Comparison of ENCODE assay signal across 9 cellular contexts in the genomic region with DNA sequence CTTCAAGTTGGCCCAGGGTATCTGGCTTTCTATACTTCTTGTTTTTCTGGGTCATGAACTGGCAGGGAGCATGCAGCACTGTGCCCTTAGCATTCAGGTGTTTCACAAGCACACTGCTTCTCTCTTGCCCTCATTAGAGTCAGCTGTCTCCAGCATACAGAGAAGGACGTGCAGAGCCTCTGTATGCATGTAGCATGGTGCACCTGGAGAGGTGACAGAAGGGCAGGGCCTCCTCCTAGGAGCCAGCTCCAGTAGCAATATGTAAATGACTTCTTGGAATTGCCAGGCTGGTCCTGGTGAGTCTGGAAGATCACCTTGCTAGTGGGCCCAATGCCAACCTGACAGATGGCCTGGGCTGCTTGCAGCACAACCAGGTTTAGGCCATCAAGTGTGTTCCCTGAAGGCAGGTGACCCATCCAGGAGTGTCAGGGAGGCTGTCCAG.
DNase-seq lines count a peak whose midpoint lies in the region; ATAC-seq, FAIRE-seq and TF ChIP-seq lines count a peak whose summit lies in the region.
"Had no signal": no experiment of that assay in that cellular context is flagged by ENCODE, and none has a peak within 500 bp of the region (broad histone marks: within the 10 kb centered on the region; RNA-seq: fewer than 3 reads in every experiment).

No MANE protein-coding gene starts in this region.

- peaks cover 17% of the 10 kb centered on the region for H3K27me3 Mint-ChIP-seq in T-helper 2 cell treated with Interferon-gamma antibody and Interleukin-4, amounts not matched to agents 5 μg/mL and 100 μg/mL, for 36 hours (ENCODE audit: low read depth)

- H3K27ac Mint-ChIP-seq in T-helper 2 cell treated with Interferon-gamma antibody and Interleukin-4, amounts not matched to agents 5 μg/mL and 100 μg/mL, for 36 hours: no peak overlapping the region

- H3K4me3 Mint-ChIP-seq in T-helper 2 cell treated with Interferon-gamma antibody and Interleukin-4, amounts not matched to agents 5 μg/mL and 100 μg/mL, for 36 hours: no peak overlapping the region

- POLR2A ChIA-PET in GM10248 (lab: Yijun Ruan, JAX): no interaction called here

- ATAC-seq in GM21526 (IDR thresholded peaks at IDR 0.05; ENCODE audit: low FRiP score, unreplicated experiment): no peak
- ATAC-seq: Panc1 had no signal

- peaks cover 32% of the 10 kb centered on the region for H3K4me1 Mint-ChIP-seq in T-helper 2 cell treated with Interferon-gamma antibody and Interleukin-4, amounts not matched to agents 5 μg/mL and 100 μg/mL, for 36 hours (ENCODE audit: low read depth)

- peak; percentile 16 for DNase-seq in CD1c-positive myeloid dendritic cell (ENCODE audit: extremely low spot score)
- peak; percentile 45 to 46 for DNase-seq in Kasumi-1 (lab: John Stamatoyannopoulos, UW)
- DNase-seq in OCI-M1 (lab: John Stamatoyannopoulos, UW): peak; percentile 79
- DNase-seq in stimulated activated CD8-positive, alpha-beta memory T cell treated with anti-CD3 and anti-CD28 coated beads, Interleukin-4, amount 100 ng/mL, for 48 hours: no peak
- DNase-seq in GM10248 (ENCODE audit: extremely low spot score): no peak
- DNase-seq in T-helper 2 cell treated with Interferon-gamma antibody and Interleukin-4, amounts not matched to agents 5 μg/mL and 100 μg/mL, for 36 hours (ENCODE audit: low spot score): no peak

- H3K36me3 Mint-ChIP-seq in T-helper 2 cell treated with Interferon-gamma antibody and Interleukin-4, amounts not matched to agents 5 μg/mL and 100 μg/mL, for 36 hours (ENCODE audit: low read depth): no peaks in the 10 kb centered on the region

- CTCF ChIA-PET in GM10248 (lab: Yijun Ruan, JAX): interaction anchor here (2.3 to 4.9 kb wide), 3 partner anchors 8 to 90 kb away, joined by 15 to 32 read pairs (median 15); a partner anchor contains a TSS

- TF ChIP-seq CTCF in GM10248 (IDR thresholded peaks at IDR 0.05; ENCODE audit: control extremely low read depth, extremely low read depth, low read depth, missing control alignments): no peak

- FAIRE-seq in islet of Langerhans (lab: Jason Lieb, UNC): peak; percentile 55

- no peaks in the 10 kb centered on the region for H3K9me3 Mint-ChIP-seq in T-helper 2 cell treated with Interferon-gamma antibody and Interleukin-4, amounts not matched to agents 5 μg/mL and 100 μg/mL, for 36 hours

Comparison
In these comparisons a context has a peak if more than half of its experiments do, and no peak if none do; other contexts are left out.
1. DNase-seq: peak in CD1c-positive myeloid dendritic cell (single experiment), Kasumi-1 (2 of 2) and OCI-M1 (single experiment); none in stimulated activated CD8-positive, alpha-beta memory T cell treated with anti-CD3 and anti-CD28 coated beads, Interleukin-4, amount 100 ng/mL, for 48 hours (single experiment), GM10248 (single experiment) and T-helper 2 cell treated with Interferon-gamma antibody and Interleukin-4, amounts not matched to agents 5 μg/mL and 100 μg/mL, for 36 hours (single experiment).